Comparison of ENCODE assay signal across 20 cellular contexts in genomic region chr21:45847870-45848269, GRCh38.
DNase-seq lines count a peak whose midpoint lies in the region; ATAC-seq and TF ChIP-seq lines count a peak whose summit lies in the region.
"Had no signal": no experiment of that assay in that cellular context is flagged by ENCODE, and none has a peak within 500 bp of the region (broad histone marks: within the 10 kb centered on the region; RNA-seq: fewer than 3 reads in every experiment).

No MANE protein-coding gene starts in this region.

- H3K79me2 ChIP-seq in HCT116 (ENCODE audit: insufficient read depth, low read length), result no peaks in the 10 kb centered on the region

- TF ChIP-seq CTCF in HCT116 (IDR thresholded peaks at IDR 0.05 in 2 of 3, conservative IDR thresholded peaks at IDR 0.05 in 1 of 3; ENCODE audit: borderline replicate concordance in 1 of 3, insufficient read depth in 1 of 3, low read depth in 2 of 3, low read length in 2 of 3) (peak in 1 of 3 experiments; percentile 10; a peak in 1 of 6 replicates), VCaP (conservative IDR thresholded peaks at IDR 0.05) (no peak; the same call in none of the 2 replicates), glutamatergic neuron (IDR thresholded peaks at IDR 0.05; ENCODE audit: partially characterized antibody, unreplicated experiment) (no peak)

- H3K4me3 ChIP-seq in BLaER1 (no peak overlapping the region), HCT116 (replicated peaks in 1 of 2; ENCODE audit: low read depth in 1 of 2, low read length in 2 of 2) (no peak overlapping the region)
- H3K4me3 ChIP-seq: heart right ventricle, pancreas had no signal

- POLR2A ChIA-PET in HCT116 (lab: Charles Lee), result no interaction called here

- peaks cover 5% of the 10 kb centered on the region for H3K9me3 Mint-ChIP-seq in glutamatergic neuron (ENCODE audit: unreplicated experiment)
- H3K9me3 Mint-ChIP-seq: central memory CD8-positive, alpha-beta T cell; effector memory CD8-positive, alpha-beta T cell; naive B cell had no signal

- ATAC-seq in HCT116 (no peak), GM21515 (IDR thresholded peaks at IDR 0.05; ENCODE audit: unreplicated experiment) (no peak), GM19397 (IDR thresholded peaks at IDR 0.05; ENCODE audit: unreplicated experiment) (no peak)
- ATAC-seq: activated CD8-positive, alpha-beta T cell treated with anti-CD3 and anti-CD28 coated beads, Interleukin-2, amount 10 ng/mL, durations not matched to agents 7 days and 5 days; effector memory CD8-positive, alpha-beta T cell; pancreas had no signal

- H3K9ac ChIP-seq in BLaER1 (no peak overlapping the region), HCT116 (ENCODE audit: low read length) (no peak overlapping the region)

- H3K9me2 ChIP-seq in HCT116 (ENCODE audit: insufficient read depth), result no peaks in the 10 kb centered on the region

- H3K4me3 Mint-ChIP-seq in glutamatergic neuron (ENCODE audit: unreplicated experiment), result no peak overlapping the region
- H3K4me3 Mint-ChIP-seq: activated CD8-positive, alpha-beta T cell treated with anti-CD3 and anti-CD28 coated beads, Interleukin-2, amount 10 ng/mL, durations not matched to agents 7 days and 5 days; central memory CD8-positive, alpha-beta T cell; effector memory CD8-positive, alpha-beta T cell; naive B cell had no signal

- intact Hi-C loops in HCT116 (cut with micrococcal nuclease), result no loop called here

- H3K27me3 Mint-ChIP-seq in glutamatergic neuron (ENCODE audit: unreplicated experiment), result peaks cover 6% of the 10 kb centered on the region

- TF ChIP-seq POLR2A in HCT116 (IDR thresholded peaks at IDR 0.05; ENCODE audit: borderline replicate concordance, extremely low read depth, insufficient read depth, insufficient read length), result no peak

- H3K36me3 Mint-ChIP-seq in glutamatergic neuron (ENCODE audit: unreplicated experiment), result peaks cover 4% of the 10 kb centered on the region

- CTCF ChIA-PET in HCT116 (lab: Charles Lee), result interaction anchor here (1.1 kb wide), 1 partner anchor 32 kb away, joined by 3 read pairs; no protein-coding TSS in a partner anchor

- no peak for DNase-seq in HCT116 (ENCODE audit: low read depth, low spot score)
- no peak for DNase-seq in glutamatergic neuron
- DNase-seq in Kasumi-1 (lab: John Stamatoyannopoulos, UW), result no peak
- DNase-seq in effector CD8-positive, alpha-beta T cell (lab: John Stamatoyannopoulos, UW), result no peak
- DNase-seq: activated CD8-positive, alpha-beta T cell treated with anti-CD3 and anti-CD28 coated beads, Interleukin-2, amount 10 ng/mL, durations not matched to agents 7 days and 5 days; DMS79 treated with DMSO at 0.1 percent for 48 hours; effector memory CD8-positive, alpha-beta T cell; H7; heart right ventricle; KBM-7; naive B cell; NCI-H1436 treated with DMSO at 0.1 percent for 48 hours; NCI-H446; pancreas; SHP77 had no signal

- H3K27ac ChIP-seq in BLaER1 (no peak overlapping the region), HCT116 (ENCODE audit: low read depth, low read length) (no peak overlapping the region), VCaP (peak overlapping the region; percentile 57; the same call in 1 of the 2 replicates)
- H3K27ac ChIP-seq: pancreas had no signal

- peaks cover 23% of the 10 kb centered on the region for H3K4me1 Mint-ChIP-seq in glutamatergic neuron (ENCODE audit: low read depth, unreplicated experiment)
- H3K4me1 Mint-ChIP-seq: central memory CD8-positive, alpha-beta T cell; naive B cell had no signal

- H3K9me3 ChIP-seq in BLaER1 (peaks cover 5% of the 10 kb centered on the region; the same call in 1 of the 2 replicates), HCT116 (ENCODE audit: control insufficient read depth in 1 of 2, insufficient read depth in 1 of 2, low read depth in 1 of 2, low read length in 2 of 2) (no peaks in the 10 kb centered on the region)
- H3K9me3 ChIP-seq: heart right ventricle, pancreas had no signal

- no TSS peak for BruUV-seq in HCT116 (replicated peaks; lab: Mats Ljungman, UMichigan)

- peak overlapping the region; percentile 53 for H3K27ac Mint-ChIP-seq in glutamatergic neuron (ENCODE audit: unreplicated experiment)
- H3K27ac Mint-ChIP-seq: activated CD8-positive, alpha-beta T cell treated with anti-CD3 and anti-CD28 coated beads, Interleukin-2, amount 10 ng/mL, durations not matched to agents 7 days and 5 days; effector memory CD8-positive, alpha-beta T cell; naive B cell had no signal

- H3K4me1 ChIP-seq in BLaER1 (peaks cover 41% of the 10 kb centered on the region), HCT116 (ENCODE audit: control insufficient read depth in 1 of 2, insufficient read depth in 2 of 2, low read length in 2 of 2) (no peaks in the 10 kb centered on the region)
- H3K4me1 ChIP-seq: pancreas had no signal

- TF ChIP-seq RAD21 in HCT116 (IDR thresholded peaks at IDR 0.05; ENCODE audit: low read depth), result no peak; the same call in 1 of the 2 replicates

- H3K27me3 ChIP-seq in BLaER1 (no peaks in the 10 kb centered on the region), HCT116 (ENCODE audit: insufficient read depth, low read length) (peaks cover 42% of the 10 kb centered on the region)
- H3K27me3 ChIP-seq: heart right ventricle, pancreas had no signal

- peaks cover 51% of the 10 kb centered on the region for H4K20me1 ChIP-seq in BLaER1
- no peaks in the 10 kb centered on the region for H4K20me1 ChIP-seq in HCT116 (ENCODE audit: insufficient read depth)

- H3K4me2 ChIP-seq in BLaER1 (peak overlapping the region; percentile 62; the same call in 1 of the 2 replicates), HCT116 (ENCODE audit: low read length) (no peak overlapping the region)

- no peak overlapping the region for H2AFZ ChIP-seq in HCT116 (ENCODE audit: low read depth, low read length, poor library complexity, severe bottlenecking)

- RAD21 ChIA-PET in HCT116 (lab: Charles Lee; ENCODE audit: low non-redundant PET in 1 of 2, low total read pairs in 2 of 2, uncharacterized antibody in 2 of 2, unreplicated experiment in 2 of 2), result no interaction called here

- H3K36me3 ChIP-seq in BLaER1, result peaks cover 29% of the 10 kb centered on the region
- H3K36me3 ChIP-seq in HCT116 (ENCODE audit: control insufficient read depth in 1 of 2, insufficient read depth in 2 of 2, low read length in 2 of 2), result no peaks in the 10 kb centered on the region
- H3K36me3 ChIP-seq: heart right ventricle, pancreas had no signal

TF ChIP-seq in HCT116, 20 proteins besides CTCF, POLR2A, EP300 and RAD21:
- TF ChIP-seq TCF7L2 (IDR thresholded peaks at IDR 0.05; ENCODE audit: borderline replicate concordance, extremely low read depth, insufficient read depth, insufficient read length) (peak; percentile 58), POLR2AphosphoS5 (IDR thresholded peaks at IDR 0.05; ENCODE audit: low read depth, low read length) (no peak), SRF (IDR thresholded peaks at IDR 0.05; ENCODE audit: low read depth) (no peak), SIN3A (IDR thresholded peaks at IDR 0.05; ENCODE audit: low read depth) (no peak), ZBTB33 (IDR thresholded peaks at IDR 0.05; ENCODE audit: extremely low read depth, insufficient replicate concordance, low read length) (no peak)
